32 cellular contexts compared by ENCODE assay signal in the genomic region with DNA sequence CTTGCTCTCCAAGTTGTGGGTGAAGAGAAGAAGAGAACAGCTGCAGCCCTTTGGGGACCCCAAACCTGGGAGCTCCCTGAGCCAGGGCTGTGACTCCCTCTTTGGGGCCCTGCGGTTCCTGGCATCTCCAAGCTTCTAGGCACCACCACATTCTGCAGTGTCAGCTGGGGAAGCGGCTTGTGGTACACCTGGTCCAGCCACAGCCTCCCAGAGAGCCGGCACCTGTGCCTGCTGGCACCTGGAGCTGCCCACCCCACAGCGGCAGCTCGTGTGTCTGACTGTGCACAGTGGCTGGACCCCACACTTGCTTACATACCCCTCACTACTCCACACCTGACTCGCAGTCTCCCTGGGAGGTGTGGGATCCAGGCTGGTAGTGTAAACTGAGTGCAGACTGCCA. TPM values are rescaled to one million over a fixed set of nuclear protein-coding genes. Genes with fewer than 3 reads are reported as not detected.
"Had no signal": no experiment of that assay in that cellular context is flagged by ENCODE, and none has a peak within 500 bp of the region (broad histone marks: within the 10 kb centered on the region; RNA-seq: fewer than 3 reads in every experiment).

No MANE protein-coding gene starts in this region.

- H3K27ac ChIP-seq: ascending aorta, cardiac muscle cell, KMS-11, PC-9 had no signal

- H3K4me2 ChIP-seq: KMS-11, PC-9 had no signal

- H3K27me3 Mint-ChIP-seq: activated naive CD4-positive, alpha-beta T cell treated with anti-CD3 and anti-CD28 coated beads, Interleukin-2, amount 50 U/mL, for 24 hours had no signal

- H3K4me1 ChIP-seq: ascending aorta had no signal

- H3K27ac Mint-ChIP-seq: activated CD4-positive, alpha-beta T cell treated with anti-CD3 and anti-CD28 coated beads for 36 hours; activated CD4-positive, alpha-beta T cell treated with anti-CD3 and anti-CD28 coated beads, Interleukin-2, amount 10 ng/mL, durations not matched to agents 7 days and 5 days; activated CD8-positive, alpha-beta T cell treated with anti-CD3 and anti-CD28 coated beads, Interleukin-2, amount 10 ng/mL, durations not matched to agents 7 days and 5 days; activated naive CD4-positive, alpha-beta T cell treated with anti-CD3 and anti-CD28 coated beads, Interleukin-2, amount 50 U/mL, for 24 hours; activated T-cell treated with anti-CD3 and anti-CD28 coated beads, Interleukin-2, amount 50 U/mL, for 24 hours; activated T-helper 2 cell treated with anti-CD3 and anti-CD28 coated beads, Interferon-gamma antibody, Interleukin-2, Interleukin-4, amounts not matched to agents 10 μg/mL and 5 μg/mL and 100 μg/mL, durations not matched to agents 14 hours and 24 hours and 36 hours; T-helper 1 cell treated with Interleukin-12 subunit alpha and Interleukin-12 subunit beta and Interleukin-4 antibody, amounts not matched to agents 30 μg/mL and 1 μg/mL, for 36 hours; T-helper 2 cell treated with Interferon-gamma antibody and Interleukin-4, amounts not matched to agents 5 μg/mL and 100 μg/mL, for 36 hours had no signal

- DNase-seq: activated CD4-positive, alpha-beta T cell treated with anti-CD3 and anti-CD28 coated beads for 36 hours; activated CD4-positive, alpha-beta T cell treated with anti-CD3 and anti-CD28 coated beads, Interleukin-2, amount 10 ng/mL, durations not matched to agents 7 days and 5 days; activated CD4-positive, alpha-beta T cell treated with anti-CD3 and anti-CD28 coated beads, Interleukin-2, amount 50 U/mL, for 48 hours; activated CD8-positive, alpha-beta T cell treated with anti-CD3 and anti-CD28 coated beads, Interleukin-2, amount 10 ng/mL, durations not matched to agents 7 days and 5 days; activated gamma-delta T cell; activated naive CD4-positive, alpha-beta T cell treated with Interleukin-2 at 50 U/mL for 16 hours; activated naive CD8-positive, alpha-beta T cell treated with anti-CD3 and anti-CD28 coated beads, Interleukin-2, amount 10 ng/mL, durations not matched to agents 7 days and 5 days; activated T-cell treated with anti-CD3 and anti-CD28 coated beads, Interleukin-2, amount 50 U/mL, for 24 hours; amygdala; MM.1S; MV-4-11; NCI-H1092; NCI-H1436 treated with DMSO at 0.1 percent for 48 hours; NCI-H1694 treated with DMSO at 0.1 percent for 48 hours; NCI-H2029; NCI-H345; NCI-H510A; NCI-H526; NCI-H748 treated with DMSO at 0.1 percent for 48 hours; PC-9; Right ventricle myocardium superior had no signal

- FAIRE-seq: RCC 7860, TTC549 had no signal

- H3K36me3 ChIP-seq: ascending aorta, cardiac muscle cell had no signal

- H3K9me3 Mint-ChIP-seq: activated CD4-positive, alpha-beta T cell treated with anti-CD3 and anti-CD28 coated beads, Interleukin-2, amount 10 ng/mL, durations not matched to agents 7 days and 5 days; activated naive CD4-positive, alpha-beta T cell treated with anti-CD3 and anti-CD28 coated beads, Interleukin-2, amount 50 U/mL, for 24 hours; activated T-cell treated with anti-CD3 and anti-CD28 coated beads, Interleukin-2, amount 50 U/mL, for 24 hours; activated T-helper 2 cell treated with anti-CD3 and anti-CD28 coated beads, Interferon-gamma antibody, Interleukin-2, Interleukin-4, amounts not matched to agents 10 μg/mL and 5 μg/mL and 100 μg/mL, durations not matched to agents 14 hours and 24 hours and 36 hours; T-helper 1 cell treated with Interleukin-12 subunit alpha and Interleukin-12 subunit beta and Interleukin-4 antibody, amounts not matched to agents 30 μg/mL and 1 μg/mL, for 36 hours; T-helper 2 cell treated with Interferon-gamma antibody and Interleukin-4, amounts not matched to agents 5 μg/mL and 100 μg/mL, for 36 hours had no signal

- H3K36me3 Mint-ChIP-seq: activated naive CD4-positive, alpha-beta T cell treated with anti-CD3 and anti-CD28 coated beads, Interleukin-2, amount 50 U/mL, for 24 hours had no signal

- H3K4me3 Mint-ChIP-seq: activated CD4-positive, alpha-beta T cell treated with anti-CD3 and anti-CD28 coated beads for 36 hours; activated CD4-positive, alpha-beta T cell treated with anti-CD3 and anti-CD28 coated beads, Interleukin-2, amount 10 ng/mL, durations not matched to agents 7 days and 5 days; activated CD8-positive, alpha-beta T cell treated with anti-CD3 and anti-CD28 coated beads, Interleukin-2, amount 10 ng/mL, durations not matched to agents 7 days and 5 days; activated naive CD4-positive, alpha-beta T cell treated with anti-CD3 and anti-CD28 coated beads, Interleukin-2, amount 50 U/mL, for 24 hours; activated naive CD8-positive, alpha-beta T cell treated with anti-CD3 and anti-CD28 coated beads, Interleukin-2, amount 10 ng/mL, durations not matched to agents 7 days and 5 days; activated T-cell treated with anti-CD3 and anti-CD28 coated beads, Interleukin-2, amount 50 U/mL, for 24 hours; T-helper 1 cell treated with Interleukin-12 subunit alpha and Interleukin-12 subunit beta and Interleukin-4 antibody, amounts not matched to agents 30 μg/mL and 1 μg/mL, for 36 hours; T-helper 2 cell treated with Interferon-gamma antibody and Interleukin-4, amounts not matched to agents 5 μg/mL and 100 μg/mL, for 36 hours had no signal

- H3K4me3 ChIP-seq: ascending aorta, cardiac muscle cell, PC-9 had no signal

- H3K9me3 ChIP-seq: ascending aorta had no signal

- H3K9ac ChIP-seq: KMS-11 had no signal

- H3K27me3 ChIP-seq: ascending aorta, cardiac muscle cell had no signal

- H2AFZ ChIP-seq: PC-9 had no signal

- ATAC-seq: activated CD4-positive, alpha-beta T cell treated with anti-CD3 and anti-CD28 coated beads for 36 hours; activated CD8-positive, alpha-beta T cell treated with anti-CD3 and anti-CD28 coated beads, Interleukin-2, amount 10 ng/mL, durations not matched to agents 7 days and 5 days had no signal

RNA-seq across cellular contexts. Expression of a gene that starts 23.5 kb away (rescaled TPM):
- total RNA-seq: ascending aorta, LHCN-M2, OCI-LY7 had no signal
